Comparison of ENCODE assay signal across 12 cellular contexts in genomic region chr2:1661891-1662605, GRCh38.
"Had no signal": no experiment of that assay in that cellular context is flagged by ENCODE, and none has a peak within 500 bp of the region (broad histone marks: within the 10 kb centered on the region; RNA-seq: fewer than 3 reads in every experiment).

No MANE protein-coding gene starts in this region.

- H3K36me3 Mint-ChIP-seq: activated naive CD8-positive, alpha-beta T cell had no signal

- H3K4me1 Mint-ChIP-seq: activated CD4-positive, alpha-beta T cell treated with anti-CD3 and anti-CD28 coated beads, Interleukin-2, amount 10 ng/mL, durations not matched to agents 7 days and 5 days; brain had no signal

- H3K9me3 Mint-ChIP-seq: activated CD4-positive, alpha-beta T cell treated with anti-CD3 and anti-CD28 coated beads, Interleukin-2, amount 10 ng/mL, durations not matched to agents 7 days and 5 days; activated T-cell treated with anti-CD3 and anti-CD28 coated beads, Interleukin-2, amount 50 U/mL, for 24 hours; brain; neural progenitor cell; T-helper 1 cell treated with Interleukin-12 subunit alpha and Interleukin-12 subunit beta and Interleukin-4 antibody, amounts not matched to agents 30 μg/mL and 1 μg/mL, for 36 hours; WTC11 had no signal

- H3K27me3 Mint-ChIP-seq: activated CD4-positive, alpha-beta T cell treated with anti-CD3 and anti-CD28 coated beads, Interleukin-2, amount 10 ng/mL, durations not matched to agents 7 days and 5 days; brain had no signal

- DNase-seq: activated CD4-positive, alpha-beta T cell treated with anti-CD3 and anti-CD28 coated beads, Interleukin-2, amount 10 ng/mL, durations not matched to agents 7 days and 5 days; activated gamma-delta T cell; activated T-cell treated with anti-CD3 and anti-CD28 coated beads, Interleukin-2, amount 50 U/mL, for 24 hours; amygdala; dermis blood vessel endothelial cell; mesenchymal stem cell; SK-N-SH had no signal

- H3K4me3 Mint-ChIP-seq: activated CD4-positive, alpha-beta T cell treated with anti-CD3 and anti-CD28 coated beads, Interleukin-2, amount 10 ng/mL, durations not matched to agents 7 days and 5 days; activated naive CD8-positive, alpha-beta T cell; activated T-cell treated with anti-CD3 and anti-CD28 coated beads, Interleukin-2, amount 50 U/mL, for 24 hours; brain; neural progenitor cell; T-helper 1 cell treated with Interleukin-12 subunit alpha and Interleukin-12 subunit beta and Interleukin-4 antibody, amounts not matched to agents 30 μg/mL and 1 μg/mL, for 36 hours; WTC11 had no signal

- H3K27ac Mint-ChIP-seq: activated CD4-positive, alpha-beta T cell treated with anti-CD3 and anti-CD28 coated beads, Interleukin-2, amount 10 ng/mL, durations not matched to agents 7 days and 5 days; activated naive CD8-positive, alpha-beta T cell; activated T-cell treated with anti-CD3 and anti-CD28 coated beads, Interleukin-2, amount 50 U/mL, for 24 hours; T-helper 1 cell treated with Interleukin-12 subunit alpha and Interleukin-12 subunit beta and Interleukin-4 antibody, amounts not matched to agents 30 μg/mL and 1 μg/mL, for 36 hours had no signal
